ENCODE assay signal across 11 cellular contexts in the genomic region with DNA sequence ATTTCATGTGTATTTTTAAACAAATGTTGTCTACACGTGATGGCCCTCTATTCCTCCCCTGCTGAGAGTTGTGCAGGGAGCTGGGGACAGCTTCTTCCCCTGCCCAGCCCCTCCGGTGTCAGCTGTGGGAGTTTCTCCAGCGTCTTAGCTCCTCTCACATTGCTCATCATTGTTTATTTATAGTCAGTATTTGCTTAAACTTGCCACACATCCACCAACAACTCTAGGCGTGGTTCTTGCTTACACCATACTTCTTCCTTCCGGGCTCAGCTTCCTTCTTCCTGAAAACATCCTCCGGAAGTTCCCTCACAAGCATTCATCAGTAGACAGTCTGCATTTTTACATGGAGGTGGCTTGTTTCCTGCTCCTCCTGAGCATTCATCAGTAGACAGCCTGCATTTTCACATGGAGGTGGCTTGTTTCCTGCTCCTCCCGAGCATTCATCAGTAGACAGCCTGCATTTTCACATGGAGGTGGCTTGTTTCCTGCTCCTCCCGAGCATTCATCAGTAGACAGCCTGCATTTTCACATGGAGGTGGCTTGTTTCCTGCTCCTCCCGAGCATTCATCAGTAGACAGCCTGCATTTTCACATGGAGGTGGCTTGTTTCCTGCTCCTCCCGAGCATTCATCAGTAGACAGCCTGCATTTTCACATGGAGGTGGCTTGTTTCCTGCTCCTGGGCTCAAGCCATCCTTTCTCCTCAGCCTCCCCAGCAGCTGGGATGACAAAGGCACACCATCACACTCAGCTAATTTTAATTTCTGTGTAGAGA. TPM values are rescaled to one million over a fixed set of nuclear protein-coding genes. Genes with fewer than 3 reads are reported as not detected.
DNase-seq lines count a peak whose midpoint lies in the region; ATAC-seq and TF ChIP-seq lines count a peak whose summit lies in the region.
"Not testable (repeated sequence)": the region's sequence is repeated elsewhere in the genome, so short reads cannot be mapped to it uniquely, and the experiment has no call there.
"Had no signal": no experiment of that assay in that cellular context is flagged by ENCODE, and none has a peak within 500 bp of the region (broad histone marks: within the 10 kb centered on the region; RNA-seq: fewer than 3 reads in every experiment).

No MANE protein-coding gene starts in this region.

- DNase-seq in GM12865 (ENCODE audit: low read depth): peak; percentile 39
- DNase-seq in NOMO-1 treated with dmso at 0.1 percent for 144 hours (lab: John Stamatoyannopoulos, UW; ENCODE audit: unreplicated experiment): peak; percentile 78
- DNase-seq in activated CD4-positive, alpha-beta T cell treated with anti-CD3 and anti-CD28 coated beads for 36 hours; activated naive CD8-positive, alpha-beta T cell treated with anti-CD3 and anti-CD28 coated beads, Interleukin-2, amount 50 U/mL, for 24 hours; left lung: not testable (repeated sequence)
- peak; percentile 45 for DNase-seq in epithelial cell of prostate (ENCODE audit: low read depth, low spot score)

- H3K27me3 Mint-ChIP-seq in activated CD4-positive, alpha-beta T cell treated with anti-CD3 and anti-CD28 coated beads for 36 hours: not testable (repeated sequence)
- H3K27me3 Mint-ChIP-seq in activated naive CD8-positive, alpha-beta T cell treated with anti-CD3 and anti-CD28 coated beads, Interleukin-2, amount 50 U/mL, for 24 hours: peaks cover 16% of the 10 kb centered on the region

- not testable (repeated sequence) for H3K4me1 Mint-ChIP-seq in activated CD4-positive, alpha-beta T cell treated with anti-CD3 and anti-CD28 coated beads for 36 hours
- peaks cover 16% of the 10 kb centered on the region for H3K4me1 Mint-ChIP-seq in activated naive CD8-positive, alpha-beta T cell treated with anti-CD3 and anti-CD28 coated beads, Interleukin-2, amount 50 U/mL, for 24 hours

- intact Hi-C loops in activated CD4-positive, alpha-beta T cell treated with anti-CD3 and anti-CD28 coated beads for 36 hours (cut with DNase I, micrococcal nuclease); left lung (cut with DNase I): not testable (repeated sequence)

- CTCF ChIA-PET in activated CD4-positive, alpha-beta T cell treated with anti-CD3 and anti-CD28 coated beads for 36 hours (lab: Charles Lee): interaction anchor here (1.0 to 3.7 kb wide), 3 partner anchors 14 to 449 kb away, joined by 3 to 31 read pairs (median 5); no protein-coding TSS in a partner anchor

- H3K27ac Mint-ChIP-seq in activated CD4-positive, alpha-beta T cell treated with anti-CD3 and anti-CD28 coated beads for 36 hours: peak overlapping the region; percentile 86
- H3K27ac Mint-ChIP-seq in activated naive CD8-positive, alpha-beta T cell treated with anti-CD3 and anti-CD28 coated beads, Interleukin-2, amount 50 U/mL, for 24 hours: peak overlapping the region; percentile 70

- not testable (repeated sequence) for TF ChIP-seq CTCF in GM12865 (IDR thresholded peaks at IDR 0.05; ENCODE audit: insufficient read depth, low read depth, low read length, missing control alignments); left lung (IDR thresholded peaks at IDR 0.05); neutrophil (IDR thresholded peaks at IDR 0.05)

- H3K4me3 Mint-ChIP-seq in activated CD4-positive, alpha-beta T cell treated with anti-CD3 and anti-CD28 coated beads for 36 hours: peak overlapping the region; percentile 29
- peak overlapping the region; percentile 8 for H3K4me3 Mint-ChIP-seq in activated naive CD8-positive, alpha-beta T cell treated with anti-CD3 and anti-CD28 coated beads, Interleukin-2, amount 50 U/mL, for 24 hours

- ATAC-seq in activated CD4-positive, alpha-beta T cell treated with anti-CD3 and anti-CD28 coated beads for 36 hours; activated naive CD8-positive, alpha-beta T cell treated with anti-CD3 and anti-CD28 coated beads, Interleukin-2, amount 50 U/mL, for 24 hours: not testable (repeated sequence)
- peak; percentile 19 for ATAC-seq in left lung

- H3K36me3 Mint-ChIP-seq in activated CD4-positive, alpha-beta T cell treated with anti-CD3 and anti-CD28 coated beads for 36 hours (ENCODE audit: low read depth); activated naive CD8-positive, alpha-beta T cell treated with anti-CD3 and anti-CD28 coated beads, Interleukin-2, amount 50 U/mL, for 24 hours (ENCODE audit: low read depth): not testable (repeated sequence)

- H3K4me1 ChIP-seq in left lung; neutrophil (ENCODE audit: control insufficient read depth in 1 of 2, insufficient read depth in 1 of 2, low read depth in 1 of 2, low read length in 1 of 2): not testable (repeated sequence)

- not testable (repeated sequence) for H3K4me3 ChIP-seq in GM12865 (ENCODE audit: low read depth, low read length); left lung; neutrophil (ENCODE audit: low read depth in 1 of 2, low read length in 1 of 2)

- not testable (repeated sequence) for H3K9me3 Mint-ChIP-seq in activated CD4-positive, alpha-beta T cell treated with anti-CD3 and anti-CD28 coated beads for 36 hours (ENCODE audit: low read depth); activated naive CD8-positive, alpha-beta T cell treated with anti-CD3 and anti-CD28 coated beads, Interleukin-2, amount 50 U/mL, for 24 hours

- not testable (repeated sequence) for H3K9me3 ChIP-seq in left lung, neutrophil

- POLR2A ChIA-PET in activated CD4-positive, alpha-beta T cell treated with anti-CD3 and anti-CD28 coated beads for 36 hours (lab: Charles Lee): not testable (repeated sequence)

- H3K27me3 ChIP-seq in left lung (peaks cover 0 to 28% of the 10 kb centered on the region in 2 donors), neutrophil (peaks cover 76% of the 10 kb centered on the region)

- not testable (repeated sequence) for H3K36me3 ChIP-seq in left lung, neutrophil

- H3K27ac ChIP-seq in epithelial cell of prostate: peak overlapping the region; percentile 34
- H3K27ac ChIP-seq in left lung: peak overlapping the region in 1 of 2 donors; percentile 57
- H3K27ac ChIP-seq in neutrophil: peak overlapping the region; percentile 32

RNA-seq across cellular contexts. Expression of a gene that starts 4.3 kb away (rescaled TPM):
- not detected for total RNA-seq in activated CD4-positive, alpha-beta T cell treated with anti-CD3 and anti-CD28 coated beads for 36 hours
- total RNA-seq in left lung: not detected
- total RNA-seq: breast epithelium, occipital lobe, sciatic nerve, temporal lobe had no signal

RNA-seq across cellular contexts. Expression of a gene that starts 8.7 kb away (rescaled TPM):
- total RNA-seq in activated CD4-positive, alpha-beta T cell treated with anti-CD3 and anti-CD28 coated beads for 36 hours: not detected
- total RNA-seq in left lung: not detected
- total RNA-seq: breast epithelium, occipital lobe, sciatic nerve, temporal lobe had no signal

RNA-seq across cellular contexts. Expression of a gene that starts 17.3 kb away (rescaled TPM):
- 1 to 10 TPM; 1.3 to 2.8 TPM for total RNA-seq in activated CD4-positive, alpha-beta T cell treated with anti-CD3 and anti-CD28 coated beads for 36 hours
- 10 to 100 TPM in 1 of 2 donors, 1 to 10 TPM in 1; 9.9 to 21.8 TPM for total RNA-seq in left lung

RNA-seq across cellular contexts. Expression of a gene that starts 18.9 kb away (rescaled TPM):
- not detected for total RNA-seq in activated CD4-positive, alpha-beta T cell treated with anti-CD3 and anti-CD28 coated beads for 36 hours
- not detected for total RNA-seq in left lung
- total RNA-seq: breast epithelium, occipital lobe, sciatic nerve, temporal lobe had no signal

RNA-seq across cellular contexts. Expression of a gene that starts 32.6 kb away (rescaled TPM):
- total RNA-seq in activated CD4-positive, alpha-beta T cell treated with anti-CD3 and anti-CD28 coated beads for 36 hours: not detected
- not detected for total RNA-seq in left lung
- total RNA-seq: breast epithelium, occipital lobe, sciatic nerve had no signal
